1 cellular context compared by ENCODE assay signal in the genomic region with DNA sequence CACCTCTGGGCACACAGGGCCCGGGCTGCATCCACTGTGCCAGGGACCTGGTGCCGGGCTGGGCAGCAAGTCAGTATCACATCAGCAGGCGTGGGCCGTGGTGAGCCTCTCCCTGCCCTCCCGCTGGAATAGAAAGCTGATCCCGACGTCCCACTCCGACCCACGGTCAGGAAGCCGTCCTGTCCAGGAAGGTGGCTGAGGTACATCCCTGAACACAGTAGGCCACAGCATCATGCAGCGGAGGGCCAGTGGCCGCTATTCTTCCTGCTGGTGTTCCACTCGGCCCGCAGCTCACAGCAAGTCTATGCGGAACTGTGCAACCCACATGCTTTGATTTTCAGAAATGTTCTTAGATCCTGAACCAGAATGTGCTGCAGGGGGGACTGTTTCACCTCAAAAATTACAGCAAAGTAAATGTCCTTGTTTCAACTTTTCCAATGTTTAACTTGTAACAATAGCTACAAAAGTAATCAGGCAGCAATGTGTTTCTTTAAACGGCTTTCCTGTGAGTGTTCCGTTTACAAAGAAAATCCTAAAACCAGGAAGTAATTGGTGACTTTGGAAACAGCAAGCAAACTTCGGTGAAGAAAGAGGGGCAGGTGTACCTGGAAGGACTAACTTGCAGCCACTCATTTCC.
TF ChIP-seq lines count a peak whose summit lies in the region.

No MANE protein-coding gene starts in this region.

TF ChIP-seq in HepG2, 621 proteins besides CTCF, POLR2A, EP300 and RAD21 (continued from another document):
- TF ChIP-seq ZNF17 (CRISPR knock-in tag; IDR thresholded peaks at IDR 0.05) (no peak), ZNF350 (CRISPR knock-in tag; IDR thresholded peaks at IDR 0.05; ENCODE audit: borderline replicate concordance, low read depth) (0 out of 2 replicates have a peak, but pooled peaks have one; percentile 12), GATAD1 (CRISPR knock-in tag; IDR thresholded peaks at IDR 0.05) (no peak; the same call in 1 of the 2 replicates), ZNF768 (CRISPR knock-in tag; IDR thresholded peaks at IDR 0.05) (peak; percentile 38; the same call in 1 of the 2 replicates), ZFYVE20 (CRISPR knock-in tag; IDR thresholded peaks at IDR 0.05; ENCODE audit: borderline replicate concordance, low read depth) (no peak), SNAI1 (CRISPR knock-in tag; IDR thresholded peaks at IDR 0.05; ENCODE audit: borderline replicate concordance) (no peak), MTA3 (CRISPR knock-in tag; IDR thresholded peaks at IDR 0.05) (no peak), SYNCRIP (IDR thresholded peaks at IDR 0.05; ENCODE audit: insufficient read depth, low read depth, low read length) (no peak), RBFOX2 (IDR thresholded peaks at IDR 0.05; ENCODE audit: low read depth, low read length) (no peak), KDM1A (CRISPR knock-in tag; IDR thresholded peaks at IDR 0.05) (no peak), ZSCAN29 (CRISPR knock-in tag; conservative IDR thresholded peaks at IDR 0.05) (no peak), ZNF143 (CRISPR knock-in tag; IDR thresholded peaks at IDR 0.05) (no peak), POLR2AphosphoS5 (IDR thresholded peaks at IDR 0.05; ENCODE audit: low read depth, low read length) (no peak), HHEX (CRISPR knock-in tag; IDR thresholded peaks at IDR 0.05) (no peak), ZC3H4 (CRISPR knock-in tag; IDR thresholded peaks at IDR 0.05; ENCODE audit: borderline replicate concordance) (0 out of 2 replicates have a peak, but pooled peaks have one; percentile 23), HMG20B (CRISPR knock-in tag; conservative IDR thresholded peaks at IDR 0.05) (no peak), ZNF605 (CRISPR knock-in tag; IDR thresholded peaks at IDR 0.05) (no peak), SALL2 (CRISPR knock-in tag; IDR thresholded peaks at IDR 0.05) (no peak), ZNF660 (CRISPR knock-in tag; IDR thresholded peaks at IDR 0.05; ENCODE audit: borderline replicate concordance, low read depth) (no peak), NFIB (CRISPR knock-in tag; IDR thresholded peaks at IDR 0.05; ENCODE audit: borderline replicate concordance) (no peak), NBN (conservative IDR thresholded peaks at IDR 0.05) (no peak), STAT5B (CRISPR knock-in tag; IDR thresholded peaks at IDR 0.05) (no peak), ZNF772 (CRISPR knock-in tag; IDR thresholded peaks at IDR 0.05) (peak; percentile 58; the same call in 1 of the 2 replicates), ZNF460 (CRISPR knock-in tag; IDR thresholded peaks at IDR 0.05; ENCODE audit: borderline replicate concordance) (no peak), GZF1 (CRISPR knock-in tag; IDR thresholded peaks at IDR 0.05) (no peak), NFRKB (IDR thresholded peaks at IDR 0.05) (no peak), SMARCC2 (IDR thresholded peaks at IDR 0.05) (no peak)
- TF ChIP-seq, protein P1, sequence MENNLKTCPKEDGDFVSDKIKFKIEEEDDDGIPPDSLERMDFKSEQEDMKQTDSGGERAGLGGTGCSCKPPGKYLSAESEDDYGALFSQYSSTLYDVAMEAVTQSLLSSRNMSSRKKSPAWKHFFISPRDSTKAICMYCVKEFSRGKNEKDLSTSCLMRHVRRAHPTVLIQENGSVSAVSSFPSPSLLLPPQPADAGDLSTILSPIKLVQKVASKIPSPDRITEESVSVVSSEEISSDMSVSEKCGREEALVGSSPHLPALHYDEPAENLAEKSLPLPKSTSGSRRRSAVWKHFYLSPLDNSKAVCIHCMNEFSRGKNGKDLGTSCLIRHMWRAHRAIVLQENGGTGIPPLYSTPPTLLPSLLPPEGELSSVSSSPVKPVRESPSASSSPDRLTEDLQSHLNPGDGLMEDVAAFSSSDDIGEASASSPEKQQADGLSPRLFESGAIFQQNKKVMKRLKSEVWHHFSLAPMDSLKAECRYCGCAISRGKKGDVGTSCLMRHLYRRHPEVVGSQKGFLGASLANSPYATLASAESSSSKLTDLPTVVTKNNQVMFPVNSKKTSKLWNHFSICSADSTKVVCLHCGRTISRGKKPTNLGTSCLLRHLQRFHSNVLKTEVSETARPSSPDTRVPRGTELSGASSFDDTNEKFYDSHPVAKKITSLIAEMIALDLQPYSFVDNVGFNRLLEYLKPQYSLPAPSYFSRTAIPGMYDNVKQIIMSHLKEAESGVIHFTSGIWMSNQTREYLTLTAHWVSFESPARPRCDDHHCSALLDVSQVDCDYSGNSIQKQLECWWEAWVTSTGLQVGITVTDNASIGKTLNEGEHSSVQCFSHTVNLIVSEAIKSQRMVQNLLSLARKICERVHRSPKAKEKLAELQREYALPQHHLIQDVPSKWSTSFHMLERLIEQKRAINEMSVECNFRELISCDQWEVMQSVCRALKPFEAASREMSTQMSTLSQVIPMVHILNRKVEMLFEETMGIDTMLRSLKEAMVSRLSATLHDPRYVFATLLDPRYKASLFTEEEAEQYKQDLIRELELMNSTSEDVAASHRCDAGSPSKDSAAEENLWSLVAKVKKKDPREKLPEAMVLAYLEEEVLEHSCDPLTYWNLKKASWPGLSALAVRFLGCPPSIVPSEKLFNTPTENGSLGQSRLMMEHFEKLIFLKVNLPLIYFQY (CRISPR knock-in tag; IDR thresholded peaks at IDR 0.05; ENCODE audit: borderline replicate concordance) = no peak
- TF ChIP-seq, protein P2, sequence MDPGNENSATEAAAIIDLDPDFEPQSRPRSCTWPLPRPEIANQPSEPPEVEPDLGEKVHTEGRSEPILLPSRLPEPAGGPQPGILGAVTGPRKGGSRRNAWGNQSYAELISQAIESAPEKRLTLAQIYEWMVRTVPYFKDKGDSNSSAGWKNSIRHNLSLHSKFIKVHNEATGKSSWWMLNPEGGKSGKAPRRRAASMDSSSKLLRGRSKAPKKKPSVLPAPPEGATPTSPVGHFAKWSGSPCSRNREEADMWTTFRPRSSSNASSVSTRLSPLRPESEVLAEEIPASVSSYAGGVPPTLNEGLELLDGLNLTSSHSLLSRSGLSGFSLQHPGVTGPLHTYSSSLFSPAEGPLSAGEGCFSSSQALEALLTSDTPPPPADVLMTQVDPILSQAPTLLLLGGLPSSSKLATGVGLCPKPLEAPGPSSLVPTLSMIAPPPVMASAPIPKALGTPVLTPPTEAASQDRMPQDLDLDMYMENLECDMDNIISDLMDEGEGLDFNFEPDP (CRISPR knock-in tag; conservative IDR thresholded peaks at IDR 0.05) = no peak
- TF ChIP-seq, protein P3, sequence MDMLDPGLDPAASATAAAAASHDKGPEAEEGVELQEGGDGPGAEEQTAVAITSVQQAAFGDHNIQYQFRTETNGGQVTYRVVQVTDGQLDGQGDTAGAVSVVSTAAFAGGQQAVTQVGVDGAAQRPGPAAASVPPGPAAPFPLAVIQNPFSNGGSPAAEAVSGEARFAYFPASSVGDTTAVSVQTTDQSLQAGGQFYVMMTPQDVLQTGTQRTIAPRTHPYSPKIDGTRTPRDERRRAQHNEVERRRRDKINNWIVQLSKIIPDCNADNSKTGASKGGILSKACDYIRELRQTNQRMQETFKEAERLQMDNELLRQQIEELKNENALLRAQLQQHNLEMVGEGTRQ (IDR thresholded peaks at IDR 0.05; ENCODE audit: low read depth, low read length) = no peak
- TF ChIP-seq, protein P3 (CRISPR knock-in tag; IDR thresholded peaks at IDR 0.05; ENCODE audit: borderline replicate concordance) = no peak
- TF ChIP-seq, protein P4, sequence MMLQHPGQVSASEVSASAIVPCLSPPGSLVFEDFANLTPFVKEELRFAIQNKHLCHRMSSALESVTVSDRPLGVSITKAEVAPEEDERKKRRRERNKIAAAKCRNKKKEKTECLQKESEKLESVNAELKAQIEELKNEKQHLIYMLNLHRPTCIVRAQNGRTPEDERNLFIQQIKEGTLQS (CRISPR knock-in tag; IDR thresholded peaks at IDR 0.05) = no peak
- TF ChIP-seq, protein P5, sequence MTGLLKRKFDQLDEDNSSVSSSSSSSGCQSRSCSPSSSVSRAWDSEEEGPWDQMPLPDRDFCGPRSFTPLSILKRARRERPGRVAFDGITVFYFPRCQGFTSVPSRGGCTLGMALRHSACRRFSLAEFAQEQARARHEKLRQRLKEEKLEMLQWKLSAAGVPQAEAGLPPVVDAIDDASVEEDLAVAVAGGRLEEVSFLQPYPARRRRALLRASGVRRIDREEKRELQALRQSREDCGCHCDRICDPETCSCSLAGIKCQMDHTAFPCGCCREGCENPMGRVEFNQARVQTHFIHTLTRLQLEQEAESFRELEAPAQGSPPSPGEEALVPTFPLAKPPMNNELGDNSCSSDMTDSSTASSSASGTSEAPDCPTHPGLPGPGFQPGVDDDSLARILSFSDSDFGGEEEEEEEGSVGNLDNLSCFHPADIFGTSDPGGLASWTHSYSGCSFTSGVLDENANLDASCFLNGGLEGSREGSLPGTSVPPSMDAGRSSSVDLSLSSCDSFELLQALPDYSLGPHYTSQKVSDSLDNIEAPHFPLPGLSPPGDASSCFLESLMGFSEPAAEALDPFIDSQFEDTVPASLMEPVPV (CRISPR knock-in tag; IDR thresholded peaks at IDR 0.05) = peak; percentile 73; the same call in 1 of the 2 replicates
- TF ChIP-seq, protein P6, sequence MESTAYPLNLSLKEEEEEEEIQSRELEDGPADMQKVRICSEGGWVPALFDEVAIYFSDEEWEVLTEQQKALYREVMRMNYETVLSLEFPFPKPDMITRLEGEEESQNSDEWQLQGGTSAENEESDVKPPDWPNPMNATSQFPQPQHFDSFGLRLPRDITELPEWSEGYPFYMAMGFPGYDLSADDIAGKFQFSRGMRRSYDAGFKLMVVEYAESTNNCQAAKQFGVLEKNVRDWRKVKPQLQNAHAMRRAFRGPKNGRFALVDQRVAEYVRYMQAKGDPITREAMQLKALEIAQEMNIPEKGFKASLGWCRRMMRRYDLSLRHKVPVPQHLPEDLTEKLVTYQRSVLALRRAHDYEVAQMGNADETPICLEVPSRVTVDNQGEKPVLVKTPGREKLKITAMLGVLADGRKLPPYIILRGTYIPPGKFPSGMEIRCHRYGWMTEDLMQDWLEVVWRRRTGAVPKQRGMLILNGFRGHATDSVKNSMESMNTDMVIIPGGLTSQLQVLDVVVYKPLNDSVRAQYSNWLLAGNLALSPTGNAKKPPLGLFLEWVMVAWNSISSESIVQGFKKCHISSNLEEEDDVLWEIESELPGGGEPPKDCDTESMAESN (CRISPR knock-in tag; conservative IDR thresholded peaks at IDR 0.05) = no peak
- TF ChIP-seq, protein P7, sequence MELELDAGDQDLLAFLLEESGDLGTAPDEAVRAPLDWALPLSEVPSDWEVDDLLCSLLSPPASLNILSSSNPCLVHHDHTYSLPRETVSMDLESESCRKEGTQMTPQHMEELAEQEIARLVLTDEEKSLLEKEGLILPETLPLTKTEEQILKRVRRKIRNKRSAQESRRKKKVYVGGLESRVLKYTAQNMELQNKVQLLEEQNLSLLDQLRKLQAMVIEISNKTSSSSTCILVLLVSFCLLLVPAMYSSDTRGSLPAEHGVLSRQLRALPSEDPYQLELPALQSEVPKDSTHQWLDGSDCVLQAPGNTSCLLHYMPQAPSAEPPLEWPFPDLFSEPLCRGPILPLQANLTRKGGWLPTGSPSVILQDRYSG (CRISPR knock-in tag; IDR thresholded peaks at IDR 0.05) = no peak
- TF ChIP-seq, protein P8, sequence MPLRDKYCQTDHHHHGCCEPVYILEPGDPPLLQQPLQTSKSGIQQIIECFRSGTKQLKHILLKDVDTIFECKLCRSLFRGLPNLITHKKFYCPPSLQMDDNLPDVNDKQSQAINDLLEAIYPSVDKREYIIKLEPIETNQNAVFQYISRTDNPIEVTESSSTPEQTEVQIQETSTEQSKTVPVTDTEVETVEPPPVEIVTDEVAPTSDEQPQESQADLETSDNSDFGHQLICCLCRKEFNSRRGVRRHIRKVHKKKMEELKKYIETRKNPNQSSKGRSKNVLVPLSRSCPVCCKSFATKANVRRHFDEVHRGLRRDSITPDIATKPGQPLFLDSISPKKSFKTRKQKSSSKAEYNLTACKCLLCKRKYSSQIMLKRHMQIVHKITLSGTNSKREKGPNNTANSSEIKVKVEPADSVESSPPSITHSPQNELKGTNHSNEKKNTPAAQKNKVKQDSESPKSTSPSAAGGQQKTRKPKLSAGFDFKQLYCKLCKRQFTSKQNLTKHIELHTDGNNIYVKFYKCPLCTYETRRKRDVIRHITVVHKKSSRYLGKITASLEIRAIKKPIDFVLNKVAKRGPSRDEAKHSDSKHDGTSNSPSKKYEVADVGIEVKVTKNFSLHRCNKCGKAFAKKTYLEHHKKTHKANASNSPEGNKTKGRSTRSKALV (CRISPR knock-in tag; IDR thresholded peaks at IDR 0.05) = no peak
- TF ChIP-seq, protein P9, sequence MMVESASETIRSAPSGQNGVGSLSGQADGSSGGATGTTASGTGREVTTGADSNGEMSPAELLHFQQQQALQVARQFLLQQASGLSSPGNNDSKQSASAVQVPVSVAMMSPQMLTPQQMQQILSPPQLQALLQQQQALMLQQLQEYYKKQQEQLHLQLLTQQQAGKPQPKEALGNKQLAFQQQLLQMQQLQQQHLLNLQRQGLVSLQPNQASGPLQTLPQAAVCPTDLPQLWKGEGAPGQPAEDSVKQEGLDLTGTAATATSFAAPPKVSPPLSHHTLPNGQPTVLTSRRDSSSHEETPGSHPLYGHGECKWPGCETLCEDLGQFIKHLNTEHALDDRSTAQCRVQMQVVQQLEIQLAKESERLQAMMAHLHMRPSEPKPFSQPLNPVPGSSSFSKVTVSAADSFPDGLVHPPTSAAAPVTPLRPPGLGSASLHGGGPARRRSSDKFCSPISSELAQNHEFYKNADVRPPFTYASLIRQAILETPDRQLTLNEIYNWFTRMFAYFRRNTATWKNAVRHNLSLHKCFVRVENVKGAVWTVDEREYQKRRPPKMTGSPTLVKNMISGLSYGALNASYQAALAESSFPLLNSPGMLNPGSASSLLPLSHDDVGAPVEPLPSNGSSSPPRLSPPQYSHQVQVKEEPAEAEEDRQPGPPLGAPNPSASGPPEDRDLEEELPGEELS (CRISPR knock-in tag; IDR thresholded peaks at IDR 0.05) = 0 out of 2 replicates have a peak, but pooled peaks have one; percentile 18
